In the genomic region with DNA sequence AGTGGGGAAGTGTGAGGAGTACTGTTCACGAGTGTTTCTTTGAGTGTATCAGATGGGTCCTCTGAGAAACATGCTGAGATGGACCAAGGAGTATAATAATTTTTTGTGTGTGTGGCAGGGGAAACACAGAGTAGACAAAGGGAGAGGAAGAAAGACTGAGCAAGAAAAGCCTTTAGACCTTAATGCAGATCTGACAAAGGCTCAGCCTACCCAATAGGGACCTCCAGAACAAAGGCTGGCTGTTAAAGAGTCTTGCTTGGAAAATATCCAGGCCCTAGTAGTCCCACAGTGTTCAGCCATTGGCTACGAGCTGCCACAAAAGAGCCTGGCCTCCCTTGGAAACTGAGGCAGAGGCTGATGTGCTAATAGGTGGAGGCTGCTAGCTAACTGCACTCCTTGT, we compare ENCODE assay signal across 30 cellular contexts.
"Had no signal": no experiment of that assay in that cellular context is flagged by ENCODE, and none has a peak within 500 bp of the region (broad histone marks: within the 10 kb centered on the region; RNA-seq: fewer than 3 reads in every experiment).

No MANE protein-coding gene starts in this region.

- H3K9me3 Mint-ChIP-seq: activated naive CD4-positive, alpha-beta T cell treated with anti-CD3 and anti-CD28 coated beads for 36 hours; activated naive CD8-positive, alpha-beta T cell treated with anti-CD3 and anti-CD28 coated beads for 36 hours; activated T-helper 1 cell treated with anti-CD3 and anti-CD28 coated beads, Interleukin-12 subunit alpha, Interleukin-12 subunit beta, Interleukin-2, Interleukin-4 antibody, amounts not matched to agents 30 ng/mL and 10 ng/mL and 1 ng/mL, durations not matched to agents 14 hours and 24 hours and 36 hours; immature natural killer cell; memory B cell; naive thymus-derived CD8-positive, alpha-beta T cell; neural progenitor cell; stimulated activated effector memory CD8-positive, alpha-beta T cell treated with anti-CD3 and anti-CD28 coated beads, Interleukin-12 subunit alpha, Interleukin-12 subunit beta, amount 100 ng/mL, for 72 hours; stimulated activated naive CD8-positive, alpha-beta T cell treated with anti-CD3 and anti-CD28 coated beads, Interleukin-15, amount 100 ng/mL, for 72 hours; T-helper 1 cell treated with Interleukin-12 subunit alpha and Interleukin-12 subunit beta and Interleukin-4 antibody, amounts not matched to agents 30 μg/mL and 1 μg/mL, for 36 hours had no signal

- H3K27ac ChIP-seq: adrenal gland, ascending aorta, brain microvascular endothelial cell, gastrocnemius medialis, neural progenitor cell, right lobe of liver, skin epidermis, suprapubic skin, transverse colon, uterus, WERI-Rb-1 had no signal

- H3K27me3 Mint-ChIP-seq: activated naive CD8-positive, alpha-beta T cell treated with anti-CD3 and anti-CD28 coated beads for 36 hours; memory B cell; naive thymus-derived CD8-positive, alpha-beta T cell; stimulated activated naive CD8-positive, alpha-beta T cell treated with anti-CD3 and anti-CD28 coated beads, Interleukin-15, amount 100 ng/mL, for 72 hours had no signal

- H3K4me3 Mint-ChIP-seq: activated naive CD4-positive, alpha-beta T cell treated with anti-CD3 and anti-CD28 coated beads for 36 hours; activated naive CD8-positive, alpha-beta T cell treated with anti-CD3 and anti-CD28 coated beads for 36 hours; activated T-helper 1 cell treated with anti-CD3 and anti-CD28 coated beads, Interleukin-12 subunit alpha, Interleukin-12 subunit beta, Interleukin-2, Interleukin-4 antibody, amounts not matched to agents 30 ng/mL and 10 ng/mL and 1 ng/mL, durations not matched to agents 14 hours and 24 hours and 36 hours; immature natural killer cell; memory B cell; naive thymus-derived CD8-positive, alpha-beta T cell; neural progenitor cell; stimulated activated effector memory CD8-positive, alpha-beta T cell treated with anti-CD3 and anti-CD28 coated beads, Interleukin-12 subunit alpha, Interleukin-12 subunit beta, amount 100 ng/mL, for 72 hours; stimulated activated naive CD8-positive, alpha-beta T cell treated with anti-CD3 and anti-CD28 coated beads, Interleukin-15, amount 100 ng/mL, for 72 hours; T-helper 1 cell treated with Interleukin-12 subunit alpha and Interleukin-12 subunit beta and Interleukin-4 antibody, amounts not matched to agents 30 μg/mL and 1 μg/mL, for 36 hours had no signal

- H3K27ac Mint-ChIP-seq: activated naive CD4-positive, alpha-beta T cell treated with anti-CD3 and anti-CD28 coated beads for 36 hours; activated naive CD8-positive, alpha-beta T cell treated with anti-CD3 and anti-CD28 coated beads for 36 hours; activated T-helper 1 cell treated with anti-CD3 and anti-CD28 coated beads, Interleukin-12 subunit alpha, Interleukin-12 subunit beta, Interleukin-2, Interleukin-4 antibody, amounts not matched to agents 30 ng/mL and 10 ng/mL and 1 ng/mL, durations not matched to agents 14 hours and 24 hours and 36 hours; immature natural killer cell; memory B cell; neural progenitor cell; stimulated activated effector memory CD8-positive, alpha-beta T cell treated with anti-CD3 and anti-CD28 coated beads, Interleukin-12 subunit alpha, Interleukin-12 subunit beta, amount 100 ng/mL, for 72 hours; stimulated activated naive CD8-positive, alpha-beta T cell treated with anti-CD3 and anti-CD28 coated beads, Interleukin-15, amount 100 ng/mL, for 72 hours; T-helper 1 cell treated with Interleukin-12 subunit alpha and Interleukin-12 subunit beta and Interleukin-4 antibody, amounts not matched to agents 30 μg/mL and 1 μg/mL, for 36 hours had no signal

- ATAC-seq: activated CD4-positive, CD25-positive, alpha-beta regulatory T cell treated with anti-CD3 and anti-CD28 coated beads, Interleukin-2, amount 50 U/mL, for 24 hours; gastrocnemius medialis; naive thymus-derived CD8-positive, alpha-beta T cell; right lobe of liver; stimulated activated effector memory CD8-positive, alpha-beta T cell treated with anti-CD3 and anti-CD28 coated beads, Interleukin-12 subunit alpha, Interleukin-12 subunit beta, amount 100 ng/mL, for 72 hours; stimulated activated naive CD8-positive, alpha-beta T cell treated with anti-CD3 and anti-CD28 coated beads, Interleukin-15, amount 100 ng/mL, for 72 hours had no signal

- DNase-seq: activated CD4-positive, alpha-beta T cell treated with anti-CD3 and anti-CD28 coated beads for 48 hours; activated CD4-positive, alpha-beta T cell treated with anti-CD3 and anti-CD28 coated beads, Interleukin-2, amount 50 U/mL, for 48 hours; activated CD8-positive, alpha-beta memory T cell treated with anti-CD3 and anti-CD28 coated beads for 24 hours; activated effector memory CD4-positive, alpha-beta T cell treated with anti-CD3 and anti-CD28 coated beads, Interleukin-2, amount 50 U/mL, for 16 hours; activated naive CD4-positive, alpha-beta T cell treated with anti-CD3 and anti-CD28 coated beads for 36 hours; activated naive CD8-positive, alpha-beta T cell treated with anti-CD3 and anti-CD28 coated beads for 36 hours; activated T-cell treated with anti-CD3 and anti-CD28 coated beads, Interleukin-2, amount 50 U/mL, for 1 hour; adrenal gland; brain microvascular endothelial cell; gastrocnemius medialis; immature natural killer cell; kidney; naive thymus-derived CD8-positive, alpha-beta T cell; right lobe of liver; stimulated activated CD4-positive, alpha-beta T cell treated with anti-CD3 and anti-CD28 coated beads, Interleukin-4, amount 100 ng/mL, for 24 hours; stimulated activated naive CD8-positive, alpha-beta T cell treated with anti-CD3 and anti-CD28 coated beads, Interleukin-15, amount 100 ng/mL, for 72 hours; SW 1271; T-helper 9 cell; transverse colon; uterus; WERI-Rb-1 had no signal

- H3K4me1 Mint-ChIP-seq: activated naive CD8-positive, alpha-beta T cell treated with anti-CD3 and anti-CD28 coated beads for 36 hours; immature natural killer cell; memory B cell; neural progenitor cell; stimulated activated effector memory CD8-positive, alpha-beta T cell treated with anti-CD3 and anti-CD28 coated beads, Interleukin-12 subunit alpha, Interleukin-12 subunit beta, amount 100 ng/mL, for 72 hours; stimulated activated naive CD8-positive, alpha-beta T cell treated with anti-CD3 and anti-CD28 coated beads, Interleukin-15, amount 100 ng/mL, for 72 hours had no signal
